20 cellular contexts compared by ENCODE assay signal in the genomic region with DNA sequence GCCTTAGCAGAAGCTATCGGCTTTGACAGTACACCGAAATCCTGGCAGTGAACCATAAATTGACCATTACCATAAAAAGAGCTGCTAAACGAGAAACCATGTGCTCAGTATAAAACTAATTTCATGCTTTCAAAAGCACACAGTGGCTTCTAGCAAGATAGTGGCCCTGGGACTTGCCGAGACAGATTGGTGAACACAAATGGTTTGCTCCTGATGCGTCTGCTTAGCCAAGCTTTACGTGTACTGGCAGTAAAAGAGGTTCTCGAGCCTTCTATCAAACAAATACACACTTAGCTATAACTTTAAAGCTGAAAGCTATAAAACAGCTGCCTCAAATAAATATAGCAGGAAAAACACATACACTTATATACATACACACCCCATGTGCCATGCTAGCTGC.
DNase-seq lines count a peak whose midpoint lies in the region; ATAC-seq and TF ChIP-seq lines count a peak whose summit lies in the region.
"Had no signal": no experiment of that assay in that cellular context is flagged by ENCODE, and none has a peak within 500 bp of the region (broad histone marks: within the 10 kb centered on the region; RNA-seq: fewer than 3 reads in every experiment).

No MANE protein-coding gene starts in this region.

- POLR2A ChIA-PET in naive thymus-derived CD4-positive, alpha-beta T cell (lab: Charles Lee): no interaction called here

- no peak for DNase-seq in right atrium auricular region (ENCODE audit: low spot score)
- no peak for DNase-seq in cardiac septum (ENCODE audit: low spot score)
- peak; percentile 53 for DNase-seq in cerebellar cortex (ENCODE audit: low spot score)
- DNase-seq in lower lobe of right lung: no peak
- DNase-seq in upper lobe of right lung: no peak
- DNase-seq in chondrocyte (ENCODE audit: low spot score): no peak
- no peak for DNase-seq in naive thymus-derived CD4-positive, alpha-beta T cell
- DNase-seq in NCI-H69 (lab: John Stamatoyannopoulos, UW): no peak
- DNase-seq: 8988T; CD4-positive, alpha-beta memory T cell; DMS153; DMS79; GF-D8; GOT3; H7; HFFc6 had no signal

- H3K36me3 ChIP-seq in right atrium auricular region: no peaks in the 10 kb centered on the region
- H3K36me3 ChIP-seq in lower lobe of right lung: no peaks in the 10 kb centered on the region
- H3K36me3 ChIP-seq in upper lobe of right lung: no peaks in the 10 kb centered on the region
- no peaks in the 10 kb centered on the region for H3K36me3 ChIP-seq in naive thymus-derived CD4-positive, alpha-beta T cell (ENCODE audit: control insufficient read depth in 2 of 3, insufficient read depth in 3 of 3, low read length in 3 of 3)
- H3K36me3 ChIP-seq: BLaER1 had no signal

- H3K9me3 ChIP-seq in right atrium auricular region (no peaks in the 10 kb centered on the region), lower lobe of right lung (no peaks in the 10 kb centered on the region), upper lobe of right lung (no peaks in the 10 kb centered on the region)
- no peaks in the 10 kb centered on the region for H3K9me3 ChIP-seq in naive thymus-derived CD4-positive, alpha-beta T cell (ENCODE audit: control insufficient read depth in 2 of 3, low read length in 3 of 3)
- H3K9me3 ChIP-seq: BLaER1 had no signal

- no peak overlapping the region for H3K27ac Mint-ChIP-seq in chondrocyte (ENCODE audit: unreplicated experiment)
- no peak overlapping the region for H3K27ac Mint-ChIP-seq in naive thymus-derived CD4-positive, alpha-beta T cell
- H3K27ac Mint-ChIP-seq: CD14-positive monocyte, HFFc6 had no signal

- H3K36me3 Mint-ChIP-seq in chondrocyte (ENCODE audit: low read depth): no peaks in the 10 kb centered on the region
- H3K36me3 Mint-ChIP-seq in naive thymus-derived CD4-positive, alpha-beta T cell: no peaks in the 10 kb centered on the region
- H3K36me3 Mint-ChIP-seq: CD14-positive monocyte; CD4-positive, alpha-beta memory T cell had no signal

- CTCF ChIA-PET in naive thymus-derived CD4-positive, alpha-beta T cell (lab: Charles Lee): no interaction called here

- intact Hi-C loops in cardiac septum (cut with DNase I): no loop called here
- intact Hi-C loops in lower lobe of right lung (cut with DNase I): no loop called here
- intact Hi-C loops in upper lobe of right lung (cut with DNase I): loop anchor here (10.0 kb wide), 1 partner anchor 320 kb away; no protein-coding TSS in a partner anchor
- intact Hi-C loops in naive thymus-derived CD4-positive, alpha-beta T cell (cut with micrococcal nuclease): no loop called here

- H3K4me3 ChIP-seq in right atrium auricular region: peak overlapping the region; percentile 21 to 27
- peak overlapping the region; percentile 40 for H3K4me3 ChIP-seq in lower lobe of right lung
- H3K4me3 ChIP-seq in upper lobe of right lung: peak overlapping the region; percentile 39
- no peak overlapping the region for H3K4me3 ChIP-seq in naive thymus-derived CD4-positive, alpha-beta T cell (ENCODE audit: low read length)
- H3K4me3 ChIP-seq: BLaER1 had no signal

- ATAC-seq in lower lobe of right lung: peak in 1 of 2 donors; percentile 41
- peak; percentile 35 for ATAC-seq in upper lobe of right lung
- no peak for ATAC-seq in naive thymus-derived CD4-positive, alpha-beta T cell
- ATAC-seq: HCT116, HepG2 had no signal

- peaks cover 3% of the 10 kb centered on the region for H3K4me1 Mint-ChIP-seq in chondrocyte (ENCODE audit: low read depth)
- H3K4me1 Mint-ChIP-seq in naive thymus-derived CD4-positive, alpha-beta T cell: no peaks in the 10 kb centered on the region
- H3K4me1 Mint-ChIP-seq: CD14-positive monocyte; CD4-positive, alpha-beta memory T cell had no signal

- peaks cover 0 to 6% of the 10 kb centered on the region in 2 donors for H3K4me1 ChIP-seq in right atrium auricular region
- peaks cover 6% of the 10 kb centered on the region for H3K4me1 ChIP-seq in lower lobe of right lung
- H3K4me1 ChIP-seq in upper lobe of right lung: peaks cover 17% of the 10 kb centered on the region
- H3K4me1 ChIP-seq in naive thymus-derived CD4-positive, alpha-beta T cell (ENCODE audit: control insufficient read depth in 2 of 2, insufficient read depth in 2 of 2, low read length in 2 of 2): no peaks in the 10 kb centered on the region
- H3K4me1 ChIP-seq: BLaER1 had no signal

- peaks cover 38% of the 10 kb centered on the region for H3K27me3 Mint-ChIP-seq in chondrocyte (ENCODE audit: low read depth)
- peaks cover 0 to 22% (median 2%) of the 10 kb centered on the region in 5 donors for H3K27me3 Mint-ChIP-seq in naive thymus-derived CD4-positive, alpha-beta T cell

- H3K9me3 Mint-ChIP-seq in chondrocyte (ENCODE audit: low read depth): no peaks in the 10 kb centered on the region
- no peaks in the 10 kb centered on the region for H3K9me3 Mint-ChIP-seq in naive thymus-derived CD4-positive, alpha-beta T cell
- H3K9me3 Mint-ChIP-seq: CD14-positive monocyte; CD4-positive, alpha-beta memory T cell; HFFc6 had no signal

- H3K27me3 ChIP-seq in right atrium auricular region (no peaks in the 10 kb centered on the region), lower lobe of right lung (ENCODE audit: low read depth) (no peaks in the 10 kb centered on the region), upper lobe of right lung (no peaks in the 10 kb centered on the region)
- H3K27me3 ChIP-seq in naive thymus-derived CD4-positive, alpha-beta T cell (ENCODE audit: control insufficient read depth in 2 of 2, insufficient read depth in 2 of 2, low read length in 2 of 2): no peaks in the 10 kb centered on the region
- H3K27me3 ChIP-seq: BLaER1 had no signal

- TF ChIP-seq CTCF in right atrium auricular region (IDR thresholded peaks at IDR 0.05) (no peak), lower lobe of right lung (IDR thresholded peaks at IDR 0.05) (no peak), upper lobe of right lung (IDR thresholded peaks at IDR 0.05) (no peak), chondrocyte (IDR thresholded peaks at IDR 0.05) (no peak)

- no peak overlapping the region for H3K4me3 Mint-ChIP-seq in chondrocyte (ENCODE audit: unreplicated experiment)
- H3K4me3 Mint-ChIP-seq in naive thymus-derived CD4-positive, alpha-beta T cell: no peak overlapping the region
- H3K4me3 Mint-ChIP-seq: CD14-positive monocyte; CD4-positive, alpha-beta memory T cell; HFFc6 had no signal

- peak overlapping the region in 1 of 2 donors; percentile 10 for H3K27ac ChIP-seq in right atrium auricular region
- peak overlapping the region; percentile 74 for H3K27ac ChIP-seq in lower lobe of right lung
- H3K27ac ChIP-seq in upper lobe of right lung: peak overlapping the region; percentile 71
- no peak overlapping the region for H3K27ac ChIP-seq in naive thymus-derived CD4-positive, alpha-beta T cell (ENCODE audit: low read depth, low read length)
- H3K27ac ChIP-seq: BLaER1 had no signal
